18 cellular contexts compared by ENCODE assay signal in the genomic region with DNA sequence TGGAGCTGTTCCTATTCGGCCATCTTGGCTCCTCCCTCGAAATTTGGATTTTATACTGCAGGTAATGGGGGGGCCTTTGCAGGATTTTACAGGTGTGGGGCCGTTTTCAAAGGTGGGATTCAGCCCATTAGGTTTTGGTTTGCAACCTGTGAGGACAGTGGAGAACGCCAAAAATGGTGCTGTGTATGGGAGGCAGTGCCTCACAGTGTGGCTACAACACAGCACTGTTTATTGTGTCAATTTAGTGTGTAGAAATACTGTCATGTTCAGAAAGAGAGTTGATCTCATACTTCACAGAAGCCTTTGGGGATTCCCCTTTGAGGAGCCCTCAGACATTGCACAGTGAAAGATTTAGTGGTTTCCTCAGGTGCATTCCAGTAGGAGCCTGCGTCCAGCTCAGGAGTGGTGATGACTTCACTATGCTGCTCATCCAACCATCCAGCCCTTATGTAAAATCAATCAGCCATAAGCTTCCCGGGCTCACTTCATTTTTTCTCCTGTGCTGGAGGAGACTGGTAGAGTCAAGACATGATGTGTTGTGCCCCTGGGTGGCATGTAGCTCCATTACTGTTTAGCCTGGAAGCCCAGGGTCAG.
DNase-seq lines count a peak whose midpoint lies in the region; ATAC-seq, FAIRE-seq and TF ChIP-seq lines count a peak whose summit lies in the region.
"Had no signal": no experiment of that assay in that cellular context is flagged by ENCODE, and none has a peak within 500 bp of the region (broad histone marks: within the 10 kb centered on the region; RNA-seq: fewer than 3 reads in every experiment).

No MANE protein-coding gene starts in this region.

- peaks cover 42% of the 10 kb centered on the region for H3K9me3 Mint-ChIP-seq in GM23338
- H3K9me3 Mint-ChIP-seq: activated B cell treated with CpG ODN at 0.5 μM for 24 hours had no signal

- no peak for TF ChIP-seq POLR2A in GM12878 (IDR thresholded peaks at IDR 0.05; ENCODE audit: low read depth, low read length)

- SMC1A ChIA-PET in GM12878 (lab: Charles Lee; ENCODE audit: uncharacterized antibody, unreplicated experiment), result interaction anchor here (0.9 kb wide), 1 partner anchor 11 kb away, joined by 3 read pairs; no protein-coding TSS in a partner anchor

- TF ChIP-seq EP300 in GM12878 (IDR thresholded peaks at IDR 0.05; ENCODE audit: borderline replicate concordance in 1 of 2, control insufficient read depth in 1 of 2, low read depth in 2 of 2, low read length in 2 of 2), result no peak

- H3K9me2 ChIP-seq in GM23338 (ENCODE audit: insufficient read depth), result 0 out of 2 replicates have a peak, but pooled peaks cover 5% of the 10 kb centered on the region

- 2% methylated on average over 6 of the region's 6 CpGs for WGBS in GM12878 (ENCODE audit: insufficient coverage, insufficient replicate concordance, low lambda C conversion rate, missing lambda C conversion rate)

- H3K27me3 ChIP-seq in GM23338 (ENCODE audit: insufficient read depth), result no peaks in the 10 kb centered on the region
- H3K27me3 ChIP-seq in GM12878 (replicated peaks in 1 of 2; ENCODE audit: control insufficient read depth in 2 of 2, insufficient read depth in 2 of 2, low read length in 1 of 2), result no peaks in the 10 kb centered on the region
- H3K27me3 ChIP-seq: uterus had no signal

- H3K27ac Mint-ChIP-seq in GM23338, result peak overlapping the region; percentile 70; the same call in 1 of the 2 replicates
- H3K27ac Mint-ChIP-seq: activated B cell treated with CpG ODN at 0.5 μM for 24 hours; CD8-positive, alpha-beta T cell; immature natural killer cell had no signal

- in situ Hi-C loops in ACHN (cut with HindIII; ENCODE audit: low pct_ligation_motif_present, low pct_unique_long_range_greater_than_20kb, low sequenced_read_pairs) (no loop called here), GM12878 (cut with MboI) (no loop called here)

- peak overlapping the region; percentile 75 for H2AFZ ChIP-seq in GM23338
- H2AFZ ChIP-seq in GM12878 (ENCODE audit: control insufficient read depth, low read depth, low read length), result no peak overlapping the region

- peak; percentile 53 for ATAC-seq in GM23338
- peak; percentile 54 for ATAC-seq in GM12878
- ATAC-seq in GM21381 (IDR thresholded peaks at IDR 0.05; ENCODE audit: unreplicated experiment), result no peak
- no peak for ATAC-seq in HG03196 (IDR thresholded peaks at IDR 0.05; ENCODE audit: unreplicated experiment)
- ATAC-seq: CD8-positive, alpha-beta T cell; right cardiac atrium had no signal

- no peaks in the 10 kb centered on the region for H3K9me3 ChIP-seq in GM12878 (replicated peaks; ENCODE audit: control insufficient read depth, insufficient read depth, low read length)
- H3K9me3 ChIP-seq: uterus had no signal

- H3K27ac ChIP-seq in GM23338 (ENCODE audit: low read depth) (0 out of 2 replicates have a peak overlapping the region, but pooled peaks have one; percentile 18), GM12878 (ENCODE audit: control insufficient read depth, insufficient read depth) (no peak overlapping the region)
- H3K27ac ChIP-seq: uterus had no signal

- no peaks in the 10 kb centered on the region for H3F3A ChIP-seq in GM23338 (replicated peaks; ENCODE audit: low read depth)

- no peaks in the 10 kb centered on the region for H4K20me1 ChIP-seq in GM23338 (replicated peaks; ENCODE audit: insufficient read depth)
- no peaks in the 10 kb centered on the region for H4K20me1 ChIP-seq in GM12878 (ENCODE audit: control insufficient read depth, insufficient read depth)

- peak overlapping the region; percentile 85 for H3K4me2 ChIP-seq in GM23338
- H3K4me2 ChIP-seq in GM12878 (ENCODE audit: control insufficient read depth, insufficient read depth), result 0 out of 2 replicates have a peak overlapping the region, but pooled peaks have one; percentile 0

- H3K4me1 Mint-ChIP-seq in GM23338, result peaks cover 5% of the 10 kb centered on the region; the same call in 2 of the 3 replicates
- H3K4me1 Mint-ChIP-seq: activated B cell treated with CpG ODN at 0.5 μM for 24 hours, immature natural killer cell had no signal

- H3K4me3 Mint-ChIP-seq in GM23338, result peak overlapping the region; percentile 80
- H3K4me3 Mint-ChIP-seq: activated B cell treated with CpG ODN at 0.5 μM for 24 hours; CD8-positive, alpha-beta T cell; immature natural killer cell had no signal

- no TSS peak for BruUV-seq in GM12878 (replicated peaks; lab: Mats Ljungman, UMichigan)

- peak; percentile 86 for DNase-seq in ACHN
- no peak for DNase-seq in GM23338 (ENCODE audit: low spot score)
- DNase-seq in GM12878 (ENCODE audit: low read depth, low spot score), result no peak
- peak; percentile 7 for DNase-seq in iPS-NIHi7 (ENCODE audit: extremely low spot score)
- DNase-seq in AG08395 (ENCODE audit: low spot score), result no peak
- no peak for DNase-seq in globus pallidus (ENCODE audit: low spot score)
- DNase-seq: activated B cell treated with CpG ODN at 0.5 μM for 24 hours; activated CD8-positive, alpha-beta memory T cell treated with anti-CD3 and anti-CD28 coated beads for 24 hours; CD8-positive, alpha-beta T cell; effector CD8-positive, alpha-beta T cell; immature natural killer cell; NCI-H1930; NCI-H446 treated with DMSO at 0.1 percent for 48 hours; right cardiac atrium; SHP77; uterus had no signal

- RAD21 ChIA-PET in GM12878 (lab: Charles Lee; ENCODE audit: unreplicated experiment), result no interaction called here

- TF ChIP-seq RAD21 in GM12878 (IDR thresholded peaks at IDR 0.05; ENCODE audit: insufficient read depth, low read depth, low read length), result no peak

- no peak for TF ChIP-seq CTCF in GM23338 (conservative IDR thresholded peaks at IDR 0.05; ENCODE audit: low read depth in 2 of 2)
- TF ChIP-seq CTCF in GM12878 (IDR thresholded peaks at IDR 0.05 in 2 of 3, conservative IDR thresholded peaks at IDR 0.05 in 1 of 3; ENCODE audit: control insufficient read depth in 2 of 3, extremely low read depth in 1 of 3, insufficient read depth in 1 of 3, low read depth in 3 of 3, low read length in 3 of 3), result no peak

- CTCF ChIA-PET in GM12878 (lab: Yijun Ruan, JAX), result no interaction called here

- POLR2A ChIA-PET in GM12878 (lab: Charles Lee), result no interaction called here

- H3K27me3 Mint-ChIP-seq in GM23338 (ENCODE audit: insufficient read depth, low read depth, poor library complexity), result peaks cover 9% of the 10 kb centered on the region

- H3K79me2 ChIP-seq in GM23338 (replicated peaks; ENCODE audit: insufficient read depth) (no peaks in the 10 kb centered on the region), GM12878 (ENCODE audit: control insufficient read depth, insufficient read depth, low read length) (no peaks in the 10 kb centered on the region)

- no peak for FAIRE-seq in GM12878 (lab: Jason Lieb, UNC)

- H3K9ac ChIP-seq in GM12878 (ENCODE audit: control insufficient read depth, insufficient read depth, low read length), result no peak overlapping the region

- H3K36me3 Mint-ChIP-seq in GM23338 (ENCODE audit: low read depth), result peaks cover 25% of the 10 kb centered on the region
- H3K36me3 Mint-ChIP-seq: CD8-positive, alpha-beta T cell; immature natural killer cell had no signal

- H3K4me1 ChIP-seq in GM23338 (ENCODE audit: insufficient read depth) (peaks cover 7% of the 10 kb centered on the region; the same call in 1 of the 2 replicates), GM12878 (ENCODE audit: control insufficient read depth, insufficient read depth, low read length) (no peaks in the 10 kb centered on the region)
- H3K4me1 ChIP-seq: uterus had no signal

- H3K36me3 ChIP-seq in GM23338 (ENCODE audit: insufficient read depth) (peaks cover 5% of the 10 kb centered on the region; the same call in 1 of the 2 replicates), GM12878 (ENCODE audit: control insufficient read depth in 2 of 2, insufficient read depth in 2 of 2, low read length in 1 of 2) (no peaks in the 10 kb centered on the region)
- H3K36me3 ChIP-seq: uterus had no signal

- H3K4me3 ChIP-seq in GM23338 (peak overlapping the region; percentile 75), GM12878 (no peak overlapping the region)
- H3K4me3 ChIP-seq: uterus had no signal

- intact Hi-C loops in GM12878 (cut with micrococcal nuclease; ENCODE audit: unreplicated experiment), result no loop called here

TF ChIP-seq in GM23338, 12 proteins besides CTCF, POLR2A, EP300 and RAD21 (continues in another document):
- TF ChIP-seq ZNF114 (CRISPR knock-in tag; IDR thresholded peaks at IDR 0.05) (no peak), ZNF331 (CRISPR knock-in tag; IDR thresholded peaks at IDR 0.05; ENCODE audit: low read depth) (no peak), JUNB (IDR thresholded peaks at IDR 0.05; ENCODE audit: unreplicated experiment) (no peak)

TF ChIP-seq in GM12878, 131 proteins besides CTCF, POLR2A, EP300 and RAD21:
- peak; percentile 27; the same call in 1 of the 2 replicates for TF ChIP-seq RUNX3 (IDR thresholded peaks at IDR 0.05; ENCODE audit: low read length)
- peak; percentile 56 for TF ChIP-seq EED (IDR thresholded peaks at IDR 0.05; ENCODE audit: low read depth)
- no peak for TF ChIP-seq CEBPB (IDR thresholded peaks at IDR 0.05; ENCODE audit: borderline replicate concordance in 1 of 2, low read depth in 2 of 2, low read length in 2 of 2)

Comparison
In these comparisons a context has a peak if more than half of its experiments do, and no peak if none do; other contexts are left out.
1. DNase-seq: peak in ACHN (single experiment) and iPS-NIHi7 (single experiment); none in GM23338 (single experiment), GM12878 (single experiment), AG08395 (single experiment) and globus pallidus (single experiment).
2. ATAC-seq: peak in GM23338 (single experiment) and GM12878 (single experiment); none in GM21381 (single experiment) and HG03196 (single experiment).